In genomic region chr17:79028496-79029326, GRCh38 we compare ENCODE assay signal across 11 cellular contexts. TPM values are rescaled to one million over a fixed set of nuclear protein-coding genes. Genes with fewer than 3 reads are reported as not detected.
DNase-seq lines count a peak whose midpoint lies in the region; ATAC-seq and TF ChIP-seq lines count a peak whose summit lies in the region.
"Had no signal": no experiment of that assay in that cellular context is flagged by ENCODE, and none has a peak within 500 bp of the region (broad histone marks: within the 10 kb centered on the region; RNA-seq: fewer than 3 reads in every experiment).

No MANE protein-coding gene starts in this region.

- ATAC-seq in T-cell (replicated peaks in 1 of 4): no peak

- peak; percentile 33 to 49 for DNase-seq in Kasumi-1 (lab: John Stamatoyannopoulos, UW)
- no peak for DNase-seq in coronary artery (ENCODE audit: low spot score)
- peak; percentile 29 for DNase-seq in retina
- no peak for DNase-seq in SIG-M5 treated with dmso at 0.1 percent for 504 hours (lab: John Stamatoyannopoulos, UW; ENCODE audit: unreplicated experiment)
- no peak for DNase-seq in AML-193 (lab: John Stamatoyannopoulos, UW)
- no peak for DNase-seq in stimulated activated naive CD4-positive, alpha-beta T cell (lab: John Stamatoyannopoulos, UW)
- DNase-seq in T-cell: no peak
- DNase-seq: activated CD4-positive, alpha-beta T cell treated with anti-CD3 and anti-CD28 coated beads for 4 hours; anterior cingulate cortex had no signal

- H3K9me3 Mint-ChIP-seq in T-cell: no peaks in the 10 kb centered on the region

- no peak overlapping the region for H3K4me3 Mint-ChIP-seq in T-cell

- peaks cover 0 to 10% (median 0%) of the 10 kb centered on the region in 11 experiments; a peak in 2 of 22 replicates for H4K20me1 ChIP-seq in BLaER1 treated with 17β-estradiol and CSF1 and Interleukin-3, amounts not matched to agents 10 nM and 100 nM

- no peak overlapping the region for H3K27ac Mint-ChIP-seq in T-cell

- TF ChIP-seq CTCF in coronary artery (IDR thresholded peaks at IDR 0.05): no peak

- no peaks in the 10 kb centered on the region for H3K36me3 Mint-ChIP-seq in T-cell

- H3K4me1 ChIP-seq in BLaER1 treated with 17β-estradiol and CSF1 and Interleukin-3, amounts not matched to agents 10 nM and 100 nM: peaks cover 63 to 76% (median 69%) of the 10 kb centered on the region in 10 experiments

- no peaks in the 10 kb centered on the region for H3K36me3 ChIP-seq in BLaER1 treated with 17β-estradiol and CSF1 and Interleukin-3, amounts not matched to agents 10 nM and 100 nM
- H3K36me3 ChIP-seq: Peyer's patch had no signal

- CTCF ChIA-PET in T-cell (lab: Charles Lee): no interaction called here

- no peaks in the 10 kb centered on the region for H3K9me3 ChIP-seq in BLaER1 treated with 17β-estradiol and CSF1 and Interleukin-3, amounts not matched to agents 10 nM and 100 nM (replicated peaks in 1 of 11)
- H3K9me3 ChIP-seq: Peyer's patch had no signal

- no peak overlapping the region for H3K4me3 ChIP-seq in BLaER1 treated with 17β-estradiol and CSF1 and Interleukin-3, amounts not matched to agents 10 nM and 100 nM
- H3K4me3 ChIP-seq in coronary artery: peak overlapping the region; percentile 95
- H3K4me3 ChIP-seq: Peyer's patch had no signal

- H3K4me2 ChIP-seq in BLaER1 treated with 17β-estradiol and CSF1 and Interleukin-3, amounts not matched to agents 10 nM and 100 nM: peak overlapping the region; percentile 78 to 100 (median 88)

- H3K27ac ChIP-seq in BLaER1 treated with 17β-estradiol and CSF1 and Interleukin-3, amounts not matched to agents 10 nM and 100 nM: no peak overlapping the region
- peak overlapping the region; percentile 88 to 93 for H3K27ac ChIP-seq in coronary artery

- POLR2A ChIA-PET in T-cell (lab: Charles Lee): no interaction called here

- H3K4me1 Mint-ChIP-seq in T-cell: peaks cover 6 to 11% (median 8%) of the 10 kb centered on the region in 3 donors

- peak overlapping the region in 2 of 11 experiments; percentile 10 to 24; a peak in 2 of 22 replicates for H3K9ac ChIP-seq in BLaER1 treated with 17β-estradiol and CSF1 and Interleukin-3, amounts not matched to agents 10 nM and 100 nM

- H3K27me3 ChIP-seq in BLaER1 treated with 17β-estradiol and CSF1 and Interleukin-3, amounts not matched to agents 10 nM and 100 nM: peaks cover 20 to 31% (median 29%) of the 10 kb centered on the region in 11 experiments
- H3K27me3 ChIP-seq: Peyer's patch had no signal

- peaks cover 22 to 66% of the 10 kb centered on the region in 2 donors for H3K27me3 Mint-ChIP-seq in T-cell

RNA-seq across cellular contexts. Expression of gene C1QTNF1, which starts 4.7 kb away (rescaled TPM):
- total RNA-seq in T-cell: under 1 TPM in 4 of 5 donors, not detected in 1; 0.10 to 0.57 (median 0.26) TPM

RNA-seq across cellular contexts. Expression of gene CANT1, which starts 19.1 kb away (rescaled TPM):
- total RNA-seq in T-cell: 10 to 100 TPM; 46.2 to 63.1 (median 57.7) TPM

RNA-seq across cellular contexts. Expression of gene ENGASE, which starts 45.9 kb away (rescaled TPM):
- 100 to 1,000 TPM in 4 of 5 donors, 10 to 100 TPM in 1; 99.6 to 153 (median 141) TPM for total RNA-seq in T-cell

RNA-seq across cellular contexts. Expression of gene LGALS3BP, which starts 49.0 kb away (rescaled TPM):
- total RNA-seq in T-cell: 10 to 100 TPM; 28.2 to 80.7 (median 51.6) TPM

Comparison
In these comparisons a context has a peak if more than half of its experiments do, and no peak if none do; other contexts are left out.
1. H3K27ac ChIP-seq: peak in coronary artery (2 of 2); none in BLaER1 treated with 17β-estradiol and CSF1 and Interleukin-3, amounts not matched to agents 10 nM and 100 nM (0 of 11).
2. DNase-seq: peak in Kasumi-1 (2 of 2) and retina (single experiment); none in coronary artery (single experiment), SIG-M5 treated with dmso at 0.1 percent for 504 hours (single experiment), AML-193 (0 of 2), stimulated activated naive CD4-positive, alpha-beta T cell (0 of 6) and T-cell (0 of 34).